ENCODE assay signal across 18 cellular contexts in the genomic region with DNA sequence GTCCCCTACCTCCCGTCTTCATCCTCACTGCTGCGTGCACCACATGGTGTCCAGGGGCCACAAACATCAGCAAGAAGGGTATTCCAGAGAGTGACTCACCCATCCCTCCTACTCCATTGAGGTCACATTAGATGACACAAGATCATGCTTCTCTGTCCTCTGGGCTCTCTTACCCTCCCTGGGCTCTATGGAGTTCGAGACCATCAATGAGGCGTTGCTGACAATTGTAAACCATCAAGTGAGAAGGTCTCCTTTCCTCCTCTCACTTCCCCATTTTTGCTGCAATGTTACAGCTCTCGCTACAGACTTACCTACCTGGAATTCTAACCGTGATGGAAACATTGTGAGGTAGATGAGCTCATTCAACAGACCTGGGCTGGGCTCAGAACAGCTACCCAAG. TPM values are rescaled to one million over a fixed set of nuclear protein-coding genes. Genes with fewer than 3 reads are reported as not detected.
DNase-seq lines count a peak whose midpoint lies in the region; ATAC-seq, FAIRE-seq and TF ChIP-seq lines count a peak whose summit lies in the region.
"Had no signal": no experiment of that assay in that cellular context is flagged by ENCODE, and none has a peak within 500 bp of the region (broad histone marks: within the 10 kb centered on the region; RNA-seq: fewer than 3 reads in every experiment).

No MANE protein-coding gene starts in this region.

- H3K36me3 Mint-ChIP-seq in activated naive CD8-positive, alpha-beta T cell = no peaks in the 10 kb centered on the region
- H3K36me3 Mint-ChIP-seq in activated naive CD8-positive, alpha-beta T cell treated with anti-CD3 and anti-CD28 coated beads for 36 hours = no peaks in the 10 kb centered on the region
- H3K36me3 Mint-ChIP-seq in type B pancreatic cell (no peaks in the 10 kb centered on the region), HFFc6 (ENCODE audit: low read depth) (no peaks in the 10 kb centered on the region)

- no peaks in the 10 kb centered on the region for H3K27me3 Mint-ChIP-seq in activated naive CD8-positive, alpha-beta T cell
- no peaks in the 10 kb centered on the region for H3K27me3 Mint-ChIP-seq in activated naive CD8-positive, alpha-beta T cell treated with anti-CD3 and anti-CD28 coated beads for 36 hours
- H3K27me3 Mint-ChIP-seq in type B pancreatic cell (no peaks in the 10 kb centered on the region), HFFc6 (ENCODE audit: insufficient read depth) (peaks cover 8% of the 10 kb centered on the region)

- H3K4me3 Mint-ChIP-seq in activated naive CD8-positive, alpha-beta T cell = no peak overlapping the region
- no peak overlapping the region for H3K4me3 Mint-ChIP-seq in activated naive CD8-positive, alpha-beta T cell treated with anti-CD3 and anti-CD28 coated beads for 36 hours
- no peak overlapping the region for H3K4me3 Mint-ChIP-seq in type B pancreatic cell
- no peak overlapping the region for H3K4me3 Mint-ChIP-seq in HFFc6
- H3K4me3 Mint-ChIP-seq: H9 had no signal

- peaks cover 1% of the 10 kb centered on the region for H3K27me3 ChIP-seq in bronchial epithelial cell (ENCODE audit: control insufficient read depth, insufficient read depth, low read length)
- H3K27me3 ChIP-seq: BLaER1 treated with 17β-estradiol and CSF1 and Interleukin-3, amounts not matched to agents 10 nM and 100 nM had no signal

- TF ChIP-seq POLR2A in GM12892 (IDR thresholded peaks at IDR 0.05; ENCODE audit: low read depth, low read length) = no peak

- no peak overlapping the region for H3K4me3 ChIP-seq in bronchial epithelial cell (ENCODE audit: low read depth, low read length)
- H3K4me3 ChIP-seq: BLaER1 treated with 17β-estradiol and CSF1 and Interleukin-3, amounts not matched to agents 10 nM and 100 nM had no signal

- no peaks in the 10 kb centered on the region for H3K9me3 Mint-ChIP-seq in activated naive CD8-positive, alpha-beta T cell (ENCODE audit: low read depth)
- no peaks in the 10 kb centered on the region for H3K9me3 Mint-ChIP-seq in activated naive CD8-positive, alpha-beta T cell treated with anti-CD3 and anti-CD28 coated beads for 36 hours
- H3K9me3 Mint-ChIP-seq in type B pancreatic cell = no peaks in the 10 kb centered on the region
- H3K9me3 Mint-ChIP-seq in HFFc6 = no peaks in the 10 kb centered on the region
- H3K9me3 Mint-ChIP-seq: H9 had no signal

- no peak for ATAC-seq in GM21423 (IDR thresholded peaks at IDR 0.05; ENCODE audit: unreplicated experiment)
- ATAC-seq: SK-N-SH treated with all-trans-retinoic acid at 6 μM for 48 hours had no signal

- no peak for DNase-seq in activated naive CD8-positive, alpha-beta T cell treated with anti-CD3 and anti-CD28 coated beads for 36 hours
- peak; percentile 44 for DNase-seq in RPMI8226
- DNase-seq in bronchial epithelial cell (ENCODE audit: low read depth) = no peak
- no peak for DNase-seq in type B pancreatic cell (ENCODE audit: extremely low spot score, unreplicated experiment)
- DNase-seq in HFFc6 = no peak
- no peak for DNase-seq in GM12892 (ENCODE audit: insufficient read length)
- DNase-seq: DND-41, H9, NCI-H1436 treated with DMSO at 0.1 percent for 48 hours, NCI-H2029 treated with DMSO at 0.1 percent for 48 hours, NCI-H524, SHP77 treated with DMSO at 0.1 percent for 48 hours had no signal

- no peaks in the 10 kb centered on the region for H3K36me3 ChIP-seq in bronchial epithelial cell (ENCODE audit: control insufficient read depth, insufficient read depth, low read length)

- peak overlapping the region; percentile 61 for H3K27ac Mint-ChIP-seq in activated naive CD8-positive, alpha-beta T cell
- H3K27ac Mint-ChIP-seq in activated naive CD8-positive, alpha-beta T cell treated with anti-CD3 and anti-CD28 coated beads for 36 hours = no peak overlapping the region
- peak overlapping the region; percentile 13 for H3K27ac Mint-ChIP-seq in type B pancreatic cell
- H3K27ac Mint-ChIP-seq in HFFc6 = no peak overlapping the region
- H3K27ac Mint-ChIP-seq: H9 had no signal

- H3K4me1 Mint-ChIP-seq in activated naive CD8-positive, alpha-beta T cell (ENCODE audit: low read depth) = peaks cover 2% of the 10 kb centered on the region
- H3K4me1 Mint-ChIP-seq in activated naive CD8-positive, alpha-beta T cell treated with anti-CD3 and anti-CD28 coated beads for 36 hours = no peaks in the 10 kb centered on the region
- H3K4me1 Mint-ChIP-seq in type B pancreatic cell (ENCODE audit: unreplicated experiment) (peaks cover 4% of the 10 kb centered on the region), HFFc6 (ENCODE audit: low read depth) (peaks cover 6% of the 10 kb centered on the region)
- H3K4me1 Mint-ChIP-seq: H9 had no signal

- peak; percentile 7 for FAIRE-seq in bronchial epithelial cell (lab: Jason Lieb, UNC)
- FAIRE-seq in GM12892 (lab: Jason Lieb, UNC) = no peak
- FAIRE-seq: A204.1, G401.6 had no signal

- TF ChIP-seq CTCF in bronchial epithelial cell (IDR thresholded peaks at IDR 0.05; ENCODE audit: insufficient read depth, low read length, severe bottlenecking) (no peak), type B pancreatic cell (conservative IDR thresholded peaks at IDR 0.05) (no peak), HFFc6 (IDR thresholded peaks at IDR 0.05) (no peak)

RNA-seq across cellular contexts. Expression of a gene that starts 51.7 kb away (rescaled TPM):
- total RNA-seq in activated naive CD8-positive, alpha-beta T cell treated with anti-CD3 and anti-CD28 coated beads for 36 hours = 10 to 100 TPM; 83.6 to 83.7 TPM
- 30.5 and 35.6 TPM in 2 replicates for total RNA-seq in bronchial epithelial cell
- 33.2 and 34.9 TPM in 2 replicates for total RNA-seq in type B pancreatic cell (ENCODE audit: low replicate concordance)
- 10 to 100 TPM; 28.3 to 33.9 (median 31.4) TPM for total RNA-seq in HFFc6 (2021; fragmentation: NEBNext Ultra II Directional; extraction: Animal tissue kit (Norgen Biotek cat#: 25700))
- polyA plus RNA-seq in GM12892 (2012; ENCODE audit: missing spikeins) = 22.5 TPM

Comparison
In these comparisons a context has a peak if more than half of its experiments do, and no peak if none do; other contexts are left out.
1. H3K27ac Mint-ChIP-seq: peak in activated naive CD8-positive, alpha-beta T cell (single experiment) and type B pancreatic cell (single experiment); none in activated naive CD8-positive, alpha-beta T cell treated with anti-CD3 and anti-CD28 coated beads for 36 hours (single experiment) and HFFc6 (single experiment).